Comparison of ENCODE assay signal across 24 cellular contexts in the genomic region with DNA sequence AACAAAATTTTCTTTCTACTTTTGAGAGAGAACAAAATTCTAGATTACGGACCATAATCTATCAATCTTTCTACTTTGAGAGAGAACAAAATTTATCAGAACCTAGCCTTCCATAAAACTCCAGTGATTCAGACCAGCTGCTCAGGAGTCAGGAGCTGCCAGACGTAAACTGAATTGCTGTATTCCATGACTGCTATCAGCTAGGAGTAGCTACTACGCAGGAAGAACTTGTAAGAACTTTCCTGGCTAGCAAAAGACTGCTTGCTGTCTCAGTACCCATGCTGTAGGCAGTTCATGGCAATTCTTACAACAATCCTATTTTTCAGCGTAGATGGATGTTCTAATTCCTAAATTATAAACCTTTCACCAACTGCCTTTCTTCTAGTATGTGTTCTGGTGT.
"Had no signal": no experiment of that assay in that cellular context is flagged by ENCODE, and none has a peak within 500 bp of the region (broad histone marks: within the 10 kb centered on the region; RNA-seq: fewer than 3 reads in every experiment).

No MANE protein-coding gene starts in this region.

- H3K4me3 ChIP-seq: gastroesophageal sphincter, lower lobe of right lung, mucosa of descending colon, prostate gland, SJSA1, stomach, suprapubic skin had no signal

- ATAC-seq: activated T-cell treated with anti-CD3 and anti-CD28 coated beads, Interleukin-2, amount 50 U/mL, for 4 hours; gastroesophageal sphincter; lower lobe of right lung; mucosa of descending colon; naive thymus-derived CD4-positive, alpha-beta T cell had no signal

- H3K9me3 ChIP-seq: gastroesophageal sphincter, lower lobe of right lung, mucosa of descending colon, prostate gland, SJSA1, stomach, suprapubic skin had no signal

- H3K36me3 ChIP-seq: gastroesophageal sphincter, lower lobe of right lung, prostate gland, SJSA1, stomach, suprapubic skin had no signal

- H3K4me1 ChIP-seq: prostate gland had no signal

- DNase-seq: activated CD4-positive, alpha-beta T cell treated with anti-CD3 and anti-CD28 coated beads for 4 hours; activated CD4-positive, alpha-beta T cell treated with anti-CD3 and anti-CD28 coated beads, Interleukin-2, amount 50 U/mL, for 48 hours; activated CD4-positive, CD25-positive, alpha-beta regulatory T cell; activated CD8-positive, alpha-beta memory T cell treated with anti-CD3 and anti-CD28 coated beads, Interleukin-2, amount 50 U/mL, for 48 hours; activated naive CD4-positive, alpha-beta T cell; activated T-cell treated with anti-CD3 and anti-CD28 coated beads, Interleukin-2, amount 50 U/mL, for 4 hours; amygdala; effector CD4-positive, alpha-beta T cell; erythroblast; head of caudate nucleus; islet precursor cell; left cardiac atrium; lower lobe of right lung; mesendoderm; mucosa of descending colon; naive thymus-derived CD4-positive, alpha-beta T cell; right cardiac atrium; stimulated activated CD4-positive, alpha-beta T cell treated with anti-CD3 and anti-CD28 coated beads, Interleukin-1b, Interleukin-23, amount 100 ng/mL, for 48 hours; stomach; T-helper 9 cell had no signal

- H3K27me3 ChIP-seq: gastroesophageal sphincter, SJSA1, stomach, suprapubic skin had no signal

- H3K27ac ChIP-seq: gastroesophageal sphincter, lower lobe of right lung, prostate gland, SJSA1, stomach, suprapubic skin had no signal
